7 cellular contexts compared by ENCODE assay signal in the genomic region with DNA sequence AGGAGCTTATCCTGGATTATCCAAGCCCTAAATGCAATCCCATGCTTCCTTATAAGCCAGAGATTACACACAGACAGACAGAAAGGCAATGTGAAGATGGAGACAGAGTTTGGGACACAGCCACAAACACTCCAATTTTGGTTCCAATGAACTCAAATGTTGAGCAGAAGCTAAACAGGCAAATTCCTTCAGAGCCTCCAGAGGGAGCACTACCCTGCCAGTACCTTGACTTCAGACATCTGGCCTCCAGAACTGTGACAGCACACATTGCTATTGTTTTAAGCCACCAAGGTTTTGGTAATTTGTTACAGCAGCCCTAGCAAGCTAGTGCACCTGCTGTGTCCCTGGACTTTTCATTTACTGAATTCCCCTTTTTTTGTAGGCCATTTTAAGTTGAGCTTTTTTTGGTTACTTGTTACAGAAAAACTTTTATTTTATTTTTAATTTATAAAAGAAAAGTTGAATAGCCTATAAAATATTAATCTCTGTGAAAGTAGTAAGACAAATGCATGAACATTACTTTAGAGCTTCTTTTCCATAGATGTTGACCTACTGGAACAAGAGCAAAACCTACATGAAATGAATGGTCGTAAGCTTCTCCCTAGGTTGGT. TPM values are rescaled to one million over a fixed set of nuclear protein-coding genes. Genes with fewer than 3 reads are reported as not detected.
DNase-seq lines count a peak whose midpoint lies in the region; ATAC-seq and TF ChIP-seq lines count a peak whose summit lies in the region.

No MANE protein-coding gene starts in this region.

- H3K27me3 Mint-ChIP-seq in activated CD4-positive, alpha-beta T cell treated with anti-CD3 and anti-CD28 coated beads, Interleukin-2, amount 10 ng/mL, durations not matched to agents 7 days and 5 days, result no peaks in the 10 kb centered on the region

- DNase-seq in ELR (ENCODE audit: low read depth), result peak; percentile 59
- peak; percentile 32 for DNase-seq in M059J (ENCODE audit: low read depth)
- DNase-seq in activated CD4-positive, alpha-beta T cell treated with anti-CD3 and anti-CD28 coated beads, Interleukin-2, amount 10 ng/mL, durations not matched to agents 7 days and 5 days, result peak; percentile 38
- DNase-seq in fibroblast of the aortic adventitia (ENCODE audit: low read depth), result peak; percentile 72
- peak; percentile 32 for DNase-seq in pons (ENCODE audit: low spot score)
- no peak for DNase-seq in NCI-H128 (lab: John Stamatoyannopoulos, UW; ENCODE audit: unreplicated experiment)

- H3K4me3 Mint-ChIP-seq in activated CD4-positive, alpha-beta T cell treated with anti-CD3 and anti-CD28 coated beads, Interleukin-2, amount 10 ng/mL, durations not matched to agents 7 days and 5 days, result no peak overlapping the region

- POLR2A ChIA-PET in activated CD4-positive, alpha-beta T cell treated with anti-CD3 and anti-CD28 coated beads, Interleukin-2, amount 10 ng/mL, durations not matched to agents 7 days and 5 days (lab: Charles Lee), result no interaction called here

- no peaks in the 10 kb centered on the region for H3K36me3 Mint-ChIP-seq in activated CD4-positive, alpha-beta T cell treated with anti-CD3 and anti-CD28 coated beads, Interleukin-2, amount 10 ng/mL, durations not matched to agents 7 days and 5 days (ENCODE audit: low read depth)

- no peaks in the 10 kb centered on the region for H3K9me3 Mint-ChIP-seq in activated CD4-positive, alpha-beta T cell treated with anti-CD3 and anti-CD28 coated beads, Interleukin-2, amount 10 ng/mL, durations not matched to agents 7 days and 5 days

- peak; percentile 82 for TF ChIP-seq CTCF in fibroblast of the aortic adventitia (IDR thresholded peaks at IDR 0.05; ENCODE audit: insufficient read depth, low read length)

- no peak overlapping the region for H3K4me3 ChIP-seq in fibroblast of the aortic adventitia (ENCODE audit: low read depth, low read length)

- no peaks in the 10 kb centered on the region for H3K4me1 Mint-ChIP-seq in activated CD4-positive, alpha-beta T cell treated with anti-CD3 and anti-CD28 coated beads, Interleukin-2, amount 10 ng/mL, durations not matched to agents 7 days and 5 days

- no peak overlapping the region for H3K27ac Mint-ChIP-seq in activated CD4-positive, alpha-beta T cell treated with anti-CD3 and anti-CD28 coated beads, Interleukin-2, amount 10 ng/mL, durations not matched to agents 7 days and 5 days

- ATAC-seq in GM21381 (IDR thresholded peaks at IDR 0.05; ENCODE audit: unreplicated experiment), result peak; percentile 71

- CTCF ChIA-PET in activated CD4-positive, alpha-beta T cell treated with anti-CD3 and anti-CD28 coated beads, Interleukin-2, amount 10 ng/mL, durations not matched to agents 7 days and 5 days (lab: Charles Lee), result interaction anchor here (0.9 to 1.4 kb wide), 2 partner anchors 10 to 61 kb away, joined by 3 to 4 read pairs; no protein-coding TSS in a partner anchor

RNA-seq across cellular contexts. Expression of a gene that starts 33.4 kb away (rescaled TPM):
- total RNA-seq in M059J (2014; rRNA removed; shearing (Covaris generic)), result 4.1 and 4.7 TPM in 2 replicates
- total RNA-seq in activated CD4-positive, alpha-beta T cell treated with anti-CD3 and anti-CD28 coated beads, Interleukin-2, amount 10 ng/mL, durations not matched to agents 7 days and 5 days, result 10 to 100 TPM in 1 of 2 experiments, 1 to 10 TPM in 1; 8.3 to 10.3 TPM
- 4.8 and 22.2 TPM in 2 replicates for total RNA-seq in fibroblast of the aortic adventitia (ENCODE audit: low replicate concordance)
